ENCODE assay signal across 8 cellular contexts in the genomic region with DNA sequence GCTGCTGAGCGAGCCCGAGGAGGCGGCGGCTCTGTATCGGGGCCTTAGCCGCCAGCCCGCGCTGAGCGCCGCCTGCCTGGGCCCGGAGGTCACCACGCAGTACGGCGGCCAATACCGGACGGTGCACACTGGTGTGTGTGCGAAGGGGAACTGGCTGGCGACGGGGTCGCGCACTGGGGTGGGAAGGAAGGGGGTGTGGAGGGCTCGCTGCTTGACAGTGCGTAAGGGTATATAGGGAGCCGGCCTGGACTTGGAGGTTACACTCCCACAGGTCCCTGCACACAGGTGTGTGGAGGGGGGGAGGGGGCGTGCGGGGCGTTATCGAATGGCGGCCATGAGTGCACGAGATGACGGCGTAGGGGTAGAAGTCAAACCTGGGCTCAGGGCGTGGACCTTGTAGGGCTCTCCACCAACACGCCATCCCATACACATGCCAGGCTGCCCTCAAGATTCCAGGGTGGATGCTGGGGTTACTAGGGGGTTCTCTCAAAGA. TPM values are rescaled to one million over a fixed set of nuclear protein-coding genes. Genes with fewer than 3 reads are reported as not detected.
A peak's percentile ranks its signal among the peaks of the same experiment; 100 is the strongest.
DNase-seq lines count a peak whose midpoint lies in the region; ATAC-seq and TF ChIP-seq lines count a peak whose summit lies in the region.

No MANE protein-coding gene starts in this region.

- peak in 2 of 9 donors; percentile 24 to 28 for TF ChIP-seq CTCF in heart right ventricle (IDR thresholded peaks at IDR 0.05)
- no peak for TF ChIP-seq CTCF in smooth muscle cell (IDR thresholded peaks at IDR 0.05; ENCODE audit: borderline replicate concordance, insufficient read depth, poor library complexity, severe bottlenecking)
- no peak for TF ChIP-seq CTCF in GM10266 (IDR thresholded peaks at IDR 0.05; ENCODE audit: control insufficient read depth, insufficient read depth, low read depth, missing control alignments)

- H3K4me2 ChIP-seq in smooth muscle cell, result peak overlapping the region; percentile 93

- H3K27me3 ChIP-seq in heart right ventricle (no peaks in the 10 kb centered on the region), smooth muscle cell (ENCODE audit: low read depth) (no peaks in the 10 kb centered on the region)

- H3K27ac ChIP-seq in heart right ventricle (peak overlapping the region in 9 of 10 donors; percentile 79 to 97 (median 92)), smooth muscle cell (ENCODE audit: low read depth) (peak overlapping the region; percentile 87)

- H2AFZ ChIP-seq in smooth muscle cell (ENCODE audit: low read depth), result peak overlapping the region; percentile 75

- H4K20me1 ChIP-seq in smooth muscle cell (ENCODE audit: low read depth), result peaks cover 3% of the 10 kb centered on the region

- H3K4me3 ChIP-seq in heart right ventricle (peak overlapping the region; percentile 61 to 99 (median 84)), smooth muscle cell (peak overlapping the region; percentile 92)

- H3K36me3 ChIP-seq in heart right ventricle, result peaks cover 0 to 40% (median 37%) of the 10 kb centered on the region in 9 donors
- no peaks in the 10 kb centered on the region for H3K36me3 ChIP-seq in smooth muscle cell (ENCODE audit: low read depth)

- intact Hi-C loops in heart right ventricle (cut with DNase I), result loop anchor here in 3 of 10 donors (5.0 to 10.0 kb wide), 4 partner anchors 137 to 217 kb away; a partner anchor contains a TSS

- peaks cover 0 to 21% (median 17%) of the 10 kb centered on the region in 9 donors for H3K4me1 ChIP-seq in heart right ventricle
- peaks cover 5% of the 10 kb centered on the region for H3K4me1 ChIP-seq in smooth muscle cell (ENCODE audit: low read depth)

- ATAC-seq in GM19035 (IDR thresholded peaks at IDR 0.05; ENCODE audit: unreplicated experiment) (peak; percentile 18), HG03108 (IDR thresholded peaks at IDR 0.05; ENCODE audit: unreplicated experiment) (peak; percentile 21), heart right ventricle (peak; percentile 6 to 58 (median 14))

- peaks cover 6% of the 10 kb centered on the region for H3F3A ChIP-seq in smooth muscle cell (ENCODE audit: low read depth)

- DNase-seq in activated CD4-positive, alpha-beta T cell treated with anti-CD3 and anti-CD28 coated beads, Interleukin-2, amount 50 U/mL, for 48 hours, result peak; percentile 32 to 46
- DNase-seq in heart right ventricle (peak in 1 of 2 donors; percentile 19), smooth muscle cell (lab: John Stamatoyannopoulos, UW; ENCODE audit: unreplicated experiment) (no peak), occipital lobe (lab: John Stamatoyannopoulos, UW) (no peak), NCI-H2081 (lab: John Stamatoyannopoulos, UW) (no peak), GM10266 (ENCODE audit: extremely low spot score) (no peak)

- no peaks in the 10 kb centered on the region for H3K79me2 ChIP-seq in smooth muscle cell (ENCODE audit: low read depth)

- H3K9ac ChIP-seq in smooth muscle cell (ENCODE audit: low read depth), result peak overlapping the region; percentile 89

- H3K9me3 ChIP-seq in heart right ventricle (no peaks in the 10 kb centered on the region), smooth muscle cell (replicated peaks; ENCODE audit: low read depth) (no peaks in the 10 kb centered on the region)

- WGBS in heart right ventricle, 2 donors, result 8 to 13% methylated on average over 32 to 34 of the region's 34 CpGs
- 4% methylated on average over 32 of the region's 34 CpGs for WGBS in smooth muscle cell (ENCODE audit: low lambda C conversion rate)

RNA-seq across cellular contexts. Expression of a gene that starts 0.4 kb away (rescaled TPM):
- total RNA-seq in heart right ventricle, result 100 to 1,000 TPM; 101 to 140 (median 110) TPM
- 10 to 100 TPM; 18.2 to 65.7 TPM for polyA plus RNA-seq in heart right ventricle
- total RNA-seq in smooth muscle cell, result 53.1 and 69.4 TPM in 2 replicates
- 91.7 and 104 TPM in 2 replicates for polyA plus RNA-seq in smooth muscle cell
- 65.4 TPM for total RNA-seq in occipital lobe

RNA-seq across cellular contexts. Expression of a gene that starts 14.7 kb away (rescaled TPM):
- total RNA-seq in heart right ventricle (1 to 10 TPM; 2.3 to 5.1 (median 3.8) TPM), smooth muscle cell (15.4 and 18.7 TPM in 2 replicates), occipital lobe (7.5 TPM)
- polyA plus RNA-seq in heart right ventricle (10 to 100 TPM in 1 of 2 donors, 1 to 10 TPM in 1; 3.3 to 16.0 TPM), smooth muscle cell (22.9 and 28.5 TPM in 2 replicates)

RNA-seq across cellular contexts. Expression of a gene that starts 14.8 kb away (rescaled TPM):
- total RNA-seq in heart right ventricle (10 to 100 TPM; 41.5 to 61.8 (median 51.4) TPM), smooth muscle cell (15.8 and 17.3 TPM in 2 replicates), occipital lobe (23.2 TPM)
- polyA plus RNA-seq in heart right ventricle (10 to 100 TPM; 23.6 to 30.8 TPM), smooth muscle cell (23.9 and 37.8 TPM in 2 replicates)

RNA-seq across cellular contexts. Expression of a gene that starts 44.9 kb away (rescaled TPM):
- total RNA-seq in heart right ventricle, result under 1 TPM in 2 of 10 donors, not detected in 8; 0.09 to 0.15 TPM
- polyA plus RNA-seq in heart right ventricle, result 1 to 10 TPM; 1.8 to 2.1 TPM
- total RNA-seq in smooth muscle cell, result 2.8 and 2.9 TPM in 2 replicates
- polyA plus RNA-seq in smooth muscle cell, result 2.2 and 2.4 TPM in 2 replicates
- 0.78 TPM for total RNA-seq in occipital lobe

RNA-seq across cellular contexts. Expression of a gene that starts 49.2 kb away (rescaled TPM):
- 10 to 100 TPM in 8 of 10 donors, 1 to 10 TPM in 2; 9.6 to 30.4 (median 12.9) TPM for total RNA-seq in heart right ventricle
- polyA plus RNA-seq in heart right ventricle, result 10 to 100 TPM in 1 of 2 donors, 1 to 10 TPM in 1; 8.7 to 48.8 TPM
- 21.1 and 21.3 TPM in 2 replicates for total RNA-seq in smooth muscle cell
- polyA plus RNA-seq in smooth muscle cell, result 68.3 and 74.8 TPM in 2 replicates
- 10.6 TPM for total RNA-seq in occipital lobe

Comparison
In these comparisons a context has a peak if more than half of its experiments do, and no peak if none do; other contexts are left out.
1. DNase-seq: peak in activated CD4-positive, alpha-beta T cell treated with anti-CD3 and anti-CD28 coated beads, Interleukin-2, amount 50 U/mL, for 48 hours (2 of 2); none in smooth muscle cell (single experiment), occipital lobe (single experiment), NCI-H2081 (0 of 2) and GM10266 (single experiment).
2. Peak in every context shown above with its lines, with median percentiles within 50 percentile points of each other: ATAC-seq.